Comparison of ENCODE assay signal across 1 cellular context in genomic region chr20:38125157-38126056, GRCh38.
TF ChIP-seq lines count a peak whose summit lies in the region.

No MANE protein-coding gene starts in this region.

TF ChIP-seq in HepG2, 621 proteins besides CTCF, POLR2A, EP300 and RAD21 (continued from another document and continues in another):
- TF ChIP-seq SP4 (CRISPR knock-in tag; IDR thresholded peaks at IDR 0.05) = 0 out of 2 replicates have a peak, but pooled peaks have one; percentile 42
- 0 out of 2 replicates have a peak, but pooled peaks have one; percentile 8 for TF ChIP-seq ZNF770 (CRISPR knock-in tag; IDR thresholded peaks at IDR 0.05)
- no peak for TF ChIP-seq ELF1 (CRISPR knock-in tag; IDR thresholded peaks at IDR 0.05)
- no peak for TF ChIP-seq ZNF101 (CRISPR knock-in tag; IDR thresholded peaks at IDR 0.05; ENCODE audit: borderline replicate concordance, low read depth)
- TF ChIP-seq PAWR (CRISPR knock-in tag; IDR thresholded peaks at IDR 0.05; ENCODE audit: borderline replicate concordance) = no peak
- TF ChIP-seq ZNF232 (CRISPR knock-in tag; IDR thresholded peaks at IDR 0.05; ENCODE audit: borderline replicate concordance) = no peak
- TF ChIP-seq PHF21A (CRISPR knock-in tag; IDR thresholded peaks at IDR 0.05) = peak; percentile 52
- TF ChIP-seq KDM2A (CRISPR knock-in tag; IDR thresholded peaks at IDR 0.05; ENCODE audit: borderline replicate concordance, low read depth) = peak; percentile 36; the same call in 1 of the 2 replicates
- TF ChIP-seq SMARCC2 (IDR thresholded peaks at IDR 0.05) = no peak
- no peak for TF ChIP-seq IRX3 (CRISPR knock-in tag; IDR thresholded peaks at IDR 0.05; ENCODE audit: borderline replicate concordance, low read depth)
- no peak for TF ChIP-seq KLF12 (CRISPR knock-in tag; IDR thresholded peaks at IDR 0.05; ENCODE audit: borderline replicate concordance)
- no peak for TF ChIP-seq TBX3 (IDR thresholded peaks at IDR 0.05; ENCODE audit: borderline replicate concordance)
- no peak for TF ChIP-seq SNAPC5 (CRISPR knock-in tag; IDR thresholded peaks at IDR 0.05; ENCODE audit: borderline replicate concordance)
- TF ChIP-seq ZNF496 (CRISPR knock-in tag; IDR thresholded peaks at IDR 0.05; ENCODE audit: insufficient replicate concordance) = no peak
- no peak for TF ChIP-seq SKI (IDR thresholded peaks at IDR 0.05; ENCODE audit: partially characterized antibody)
- TF ChIP-seq ZNF546 (CRISPR knock-in tag; conservative IDR thresholded peaks at IDR 0.05) = no peak
- no peak for TF ChIP-seq ZFP36L2 (CRISPR knock-in tag; IDR thresholded peaks at IDR 0.05)
- 0 out of 2 replicates have a peak, but pooled peaks have one; percentile 7 for TF ChIP-seq POGZ (CRISPR knock-in tag; IDR thresholded peaks at IDR 0.05)
- TF ChIP-seq ZSCAN21 (CRISPR knock-in tag; IDR thresholded peaks at IDR 0.05; ENCODE audit: borderline replicate concordance) = no peak; the same call in 1 of the 2 replicates
- no peak for TF ChIP-seq RNF2 (conservative IDR thresholded peaks at IDR 0.05; ENCODE audit: low read depth)
- TF ChIP-seq BATF2 (CRISPR knock-in tag; IDR thresholded peaks at IDR 0.05) = no peak
- TF ChIP-seq HDAC1 (CRISPR knock-in tag; IDR thresholded peaks at IDR 0.05) = peak; percentile 76
- no peak for TF ChIP-seq EEA1 (CRISPR knock-in tag; IDR thresholded peaks at IDR 0.05; ENCODE audit: borderline replicate concordance)
- TF ChIP-seq ARID5B (CRISPR knock-in tag; IDR thresholded peaks at IDR 0.05) = peak; percentile 91
- no peak for TF ChIP-seq PRMT3 (CRISPR knock-in tag; IDR thresholded peaks at IDR 0.05; ENCODE audit: borderline replicate concordance, low read depth)
- TF ChIP-seq ZNF362 (CRISPR knock-in tag; IDR thresholded peaks at IDR 0.05; ENCODE audit: borderline replicate concordance) = no peak
- no peak for TF ChIP-seq ZNF260 (CRISPR knock-in tag; IDR thresholded peaks at IDR 0.05; ENCODE audit: borderline replicate concordance, low read depth)
- no peak for TF ChIP-seq MED13 (CRISPR knock-in tag; IDR thresholded peaks at IDR 0.05)
- no peak for TF ChIP-seq ZBTB8A (CRISPR knock-in tag; IDR thresholded peaks at IDR 0.05; ENCODE audit: borderline replicate concordance, low read depth)
- no peak; the same call in 1 of the 2 replicates for TF ChIP-seq ATF7-NPFF (CRISPR knock-in tag; IDR thresholded peaks at IDR 0.05; ENCODE audit: low read depth)
- no peak for TF ChIP-seq FOXA1 (IDR thresholded peaks at IDR 0.05)
- TF ChIP-seq FOXA1 (CRISPR knock-in tag; IDR thresholded peaks at IDR 0.05) = peak; percentile 98
- peak; percentile 92 for TF ChIP-seq ZNF501 (CRISPR knock-in tag; IDR thresholded peaks at IDR 0.05)
- no peak for TF ChIP-seq ZNF558 (CRISPR knock-in tag; IDR thresholded peaks at IDR 0.05; ENCODE audit: borderline replicate concordance)
- TF ChIP-seq SIX4 (CRISPR knock-in tag; IDR thresholded peaks at IDR 0.05) = peak; percentile 64; the same call in 1 of the 2 replicates
- TF ChIP-seq ZFP62 (CRISPR knock-in tag; IDR thresholded peaks at IDR 0.05) = no peak
- TF ChIP-seq CSRNP2 (CRISPR knock-in tag; conservative IDR thresholded peaks at IDR 0.05; ENCODE audit: low read depth) = no peak
- no peak for TF ChIP-seq ZNF879 (CRISPR knock-in tag; IDR thresholded peaks at IDR 0.05)
- no peak; the same call in 1 of the 2 replicates for TF ChIP-seq MLX (CRISPR knock-in tag; IDR thresholded peaks at IDR 0.05)
- TF ChIP-seq ZNF253 (CRISPR knock-in tag; IDR thresholded peaks at IDR 0.05; ENCODE audit: borderline replicate concordance) = 0 out of 2 replicates have a peak, but pooled peaks have one; percentile 27
- TF ChIP-seq YEATS2 (CRISPR knock-in tag; IDR thresholded peaks at IDR 0.05; ENCODE audit: borderline replicate concordance) = peak; percentile 80; the same call in 1 of the 2 replicates
- TF ChIP-seq NBN (conservative IDR thresholded peaks at IDR 0.05) = no peak
- TF ChIP-seq NFKBIZ (CRISPR knock-in tag; IDR thresholded peaks at IDR 0.05) = no peak
- TF ChIP-seq HMGA1 (CRISPR knock-in tag; conservative IDR thresholded peaks at IDR 0.05) = no peak
- TF ChIP-seq ZNF414 (CRISPR knock-in tag; IDR thresholded peaks at IDR 0.05) = 0 out of 2 replicates have a peak, but pooled peaks have one; percentile 52
- 0 out of 2 replicates have a peak, but pooled peaks have one; percentile 31 for TF ChIP-seq ARID3A (IDR thresholded peaks at IDR 0.05; ENCODE audit: low read depth, low read length)
- no peak for TF ChIP-seq ZNF552 (CRISPR knock-in tag; IDR thresholded peaks at IDR 0.05; ENCODE audit: borderline replicate concordance)
- no peak for TF ChIP-seq GLMP (CRISPR knock-in tag; IDR thresholded peaks at IDR 0.05; ENCODE audit: borderline replicate concordance)
- no peak for TF ChIP-seq HNRNPLL (IDR thresholded peaks at IDR 0.05; ENCODE audit: low read depth, low read length, poor library complexity, severe bottlenecking)
- 0 out of 2 replicates have a peak, but pooled peaks have one; percentile 59 for TF ChIP-seq ZNF775 (CRISPR knock-in tag; IDR thresholded peaks at IDR 0.05; ENCODE audit: borderline replicate concordance)
- TF ChIP-seq TAF1 (CRISPR knock-in tag; IDR thresholded peaks at IDR 0.05) = no peak; the same call in 1 of the 2 replicates
- no peak for TF ChIP-seq JARID2 (CRISPR knock-in tag; IDR thresholded peaks at IDR 0.05; ENCODE audit: insufficient replicate concordance)
- TF ChIP-seq GTF3A (CRISPR knock-in tag; conservative IDR thresholded peaks at IDR 0.05) = no peak
- TF ChIP-seq FUBP1 (CRISPR knock-in tag; IDR thresholded peaks at IDR 0.05; ENCODE audit: borderline replicate concordance) = no peak
- TF ChIP-seq ZNF672 (CRISPR knock-in tag; IDR thresholded peaks at IDR 0.05) = no peak
- TF ChIP-seq DMAP1 (CRISPR knock-in tag; IDR thresholded peaks at IDR 0.05) = no peak; the same call in 1 of the 2 replicates
